ENCODE assay signal across 8 cellular contexts in the genomic region with DNA sequence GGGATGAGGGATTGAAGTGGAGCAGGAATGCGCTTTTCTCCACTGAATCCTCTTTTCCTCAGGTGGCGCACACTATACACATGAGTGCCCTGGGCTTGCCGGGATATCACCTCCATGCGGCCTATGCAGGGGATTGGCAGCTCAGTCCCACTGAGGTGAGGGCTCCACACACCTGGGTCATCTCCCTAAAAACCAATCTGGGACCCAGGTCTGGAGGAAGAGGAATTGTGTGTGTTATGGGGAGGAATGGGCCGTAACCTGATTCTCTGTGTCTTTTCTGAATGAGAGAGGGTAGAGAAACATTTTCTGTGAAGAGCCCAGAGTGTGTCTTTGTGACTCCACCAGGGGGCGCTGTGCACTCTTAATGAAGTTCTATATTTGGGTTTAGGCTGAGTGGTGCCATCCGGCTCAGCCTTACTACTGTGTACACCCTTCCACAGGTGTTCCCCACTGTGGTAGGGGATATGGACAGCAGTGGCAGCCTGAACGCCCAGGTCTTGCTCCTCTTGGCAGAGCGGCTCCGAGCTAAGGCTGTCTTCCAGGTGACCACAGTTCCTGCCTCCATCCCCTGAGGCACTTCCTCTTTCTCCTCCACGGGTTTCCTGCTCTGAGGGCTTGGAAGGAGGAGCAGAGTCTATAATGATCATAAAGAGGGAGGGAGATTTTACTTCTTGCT. TPM values are rescaled to one million over a fixed set of nuclear protein-coding genes. Genes with fewer than 3 reads are reported as not detected.
DNase-seq lines count a peak whose midpoint lies in the region; ATAC-seq and TF ChIP-seq lines count a peak whose summit lies in the region.

No MANE protein-coding gene starts in this region.

- peaks cover 31% of the 10 kb centered on the region for H3K4me1 Mint-ChIP-seq in activated T-cell treated with anti-CD3 and anti-CD28 coated beads, Interleukin-2, amount 50 U/mL, for 4 hours (ENCODE audit: low read depth)
- peaks cover 19 to 49% (median 39%) of the 10 kb centered on the region in 7 donors for H3K4me1 Mint-ChIP-seq in naive thymus-derived CD4-positive, alpha-beta T cell

- TF ChIP-seq CTCF in BJ (IDR thresholded peaks at IDR 0.05; ENCODE audit: insufficient read depth, low read depth, low read length) (peak; percentile 81), GM20000 (IDR thresholded peaks at IDR 0.05; ENCODE audit: extremely low read depth, missing control alignments) (peak; percentile 67), Panc1 (IDR thresholded peaks at IDR 0.05) (peak; percentile 88)

- peak; percentile 76 for ATAC-seq in Panc1
- ATAC-seq in activated T-cell treated with anti-CD3 and anti-CD28 coated beads, Interleukin-2, amount 50 U/mL, for 4 hours, result peak; percentile 46
- ATAC-seq in naive thymus-derived CD4-positive, alpha-beta T cell, result peak; percentile 60

- H3K27ac ChIP-seq in Karpas-422 (ENCODE audit: low read length), result peak overlapping the region; percentile 43
- peak overlapping the region; percentile 90 for H3K27ac ChIP-seq in Panc1 (ENCODE audit: low read length)
- peak overlapping the region; percentile 4 for H3K27ac ChIP-seq in naive thymus-derived CD4-positive, alpha-beta T cell (ENCODE audit: low read depth, low read length)

- no peaks in the 10 kb centered on the region for H3K9me2 ChIP-seq in Karpas-422 (replicated peaks; ENCODE audit: insufficient read depth, low read length)

- H3K27me3 ChIP-seq in BJ (ENCODE audit: control insufficient read depth, insufficient read depth, low read length), result no peaks in the 10 kb centered on the region
- H3K27me3 ChIP-seq in Karpas-422 (ENCODE audit: low read length), result no peaks in the 10 kb centered on the region
- no peaks in the 10 kb centered on the region for H3K27me3 ChIP-seq in Panc1 (ENCODE audit: control insufficient read depth, insufficient read depth, low read length)
- H3K27me3 ChIP-seq in naive thymus-derived CD4-positive, alpha-beta T cell (ENCODE audit: control insufficient read depth in 2 of 2, insufficient read depth in 2 of 2, low read length in 2 of 2), result no peaks in the 10 kb centered on the region

- no peaks in the 10 kb centered on the region for H3K9me3 Mint-ChIP-seq in activated T-cell treated with anti-CD3 and anti-CD28 coated beads, Interleukin-2, amount 50 U/mL, for 4 hours
- H3K9me3 Mint-ChIP-seq in naive thymus-derived CD4-positive, alpha-beta T cell, result no peaks in the 10 kb centered on the region

- no peaks in the 10 kb centered on the region for H3K9me3 ChIP-seq in Karpas-422 (ENCODE audit: low read length)
- no peaks in the 10 kb centered on the region for H3K9me3 ChIP-seq in Panc1 (ENCODE audit: control insufficient read depth, insufficient read depth, low read depth, low read length)
- H3K9me3 ChIP-seq in naive thymus-derived CD4-positive, alpha-beta T cell (ENCODE audit: control insufficient read depth in 2 of 3, low read length in 3 of 3), result no peaks in the 10 kb centered on the region

- 0 out of 2 replicates have a peak, but pooled peaks cover 4% of the 10 kb centered on the region for H3K79me2 ChIP-seq in Karpas-422 (ENCODE audit: low read length)

- no peak for DNase-seq in BJ (ENCODE audit: low read depth)
- DNase-seq in GM20000 (ENCODE audit: low spot score), result peak; percentile 78
- peak; percentile 95 for DNase-seq in Karpas-422
- DNase-seq in Panc1 (ENCODE audit: low read depth, low spot score), result peak; percentile 39
- peak; percentile 91 for DNase-seq in activated T-cell treated with anti-CD3 and anti-CD28 coated beads, Interleukin-2, amount 50 U/mL, for 4 hours
- peak; percentile 60 for DNase-seq in fibroblast of gingiva (ENCODE audit: low read depth)
- peak; percentile 76 to 89 (median 84) for DNase-seq in naive thymus-derived CD4-positive, alpha-beta T cell
- DNase-seq in stimulated activated CD8-positive, alpha-beta memory T cell treated with anti-CD3 and anti-CD28 coated beads, Interleukin-7, amount 100 ng/mL, for 24 hours (ENCODE audit: low read depth), result peak; percentile 88

- peak overlapping the region; percentile 53; the same call in 1 of the 2 replicates for H2AFZ ChIP-seq in Karpas-422 (ENCODE audit: low read length)

- BruUV-seq in Panc1 (replicated peaks; lab: Mats Ljungman, UMichigan), result TSS peak; percentile 64

- POLR2A ChIA-PET in BJ (lab: Charles Lee) (no interaction called here), Panc1 (lab: Charles Lee) (no interaction called here)
- POLR2A ChIA-PET in naive thymus-derived CD4-positive, alpha-beta T cell (lab: Charles Lee), result interaction anchor here (1.0 to 16.8 kb wide), 6 partner anchors 11 to 158 kb away, joined by 3 to 508 read pairs (median 13); a partner anchor contains a TSS

- peaks cover 6% of the 10 kb centered on the region for H3K36me3 ChIP-seq in BJ (ENCODE audit: control insufficient read depth, insufficient read depth, low read length)
- peaks cover 12% of the 10 kb centered on the region; the same call in 1 of the 2 replicates for H3K36me3 ChIP-seq in Karpas-422 (ENCODE audit: insufficient read depth, low read length)
- peaks cover 2% of the 10 kb centered on the region; the same call in 1 of the 2 replicates for H3K36me3 ChIP-seq in Panc1 (ENCODE audit: control insufficient read depth, insufficient read depth, low read length)
- H3K36me3 ChIP-seq in naive thymus-derived CD4-positive, alpha-beta T cell (ENCODE audit: control insufficient read depth in 2 of 3, insufficient read depth in 3 of 3, low read length in 3 of 3), result peaks cover 0 to 26% (median 0%) of the 10 kb centered on the region in 3 experiments

- H3K4me3 ChIP-seq in BJ (ENCODE audit: low read depth, low read length) (no peak overlapping the region), Karpas-422 (ENCODE audit: low read length) (peak overlapping the region; percentile 79), Panc1 (ENCODE audit: low read depth in 2 of 2, low read length in 2 of 2) (peak overlapping the region; percentile 82 to 86; a peak in 2 of 4 replicates)
- peak overlapping the region; percentile 49 for H3K4me3 ChIP-seq in naive thymus-derived CD4-positive, alpha-beta T cell (ENCODE audit: low read length)

- H4K20me1 ChIP-seq in Karpas-422 (ENCODE audit: insufficient read depth, low read depth, low read length), result no peaks in the 10 kb centered on the region

- peak overlapping the region; percentile 100 for H3K4me3 Mint-ChIP-seq in activated T-cell treated with anti-CD3 and anti-CD28 coated beads, Interleukin-2, amount 50 U/mL, for 4 hours
- peak overlapping the region; percentile 74 to 100 (median 98) for H3K4me3 Mint-ChIP-seq in naive thymus-derived CD4-positive, alpha-beta T cell

- H3K36me3 Mint-ChIP-seq in activated T-cell treated with anti-CD3 and anti-CD28 coated beads, Interleukin-2, amount 50 U/mL, for 4 hours (ENCODE audit: insufficient read depth), result peaks cover 7% of the 10 kb centered on the region
- H3K36me3 Mint-ChIP-seq in naive thymus-derived CD4-positive, alpha-beta T cell, result peaks cover 0 to 13% (median 3%) of the 10 kb centered on the region in 5 donors

- CTCF ChIA-PET in BJ (lab: Yijun Ruan, JAX), result interaction anchor here (0.6 to 10.0 kb wide), 32 partner anchors 8 to 210 kb away, joined by 3 to 159 read pairs (median 5); a partner anchor contains a TSS
- CTCF ChIA-PET in Panc1 (lab: Charles Lee), result interaction anchor here (0.5 to 2.5 kb wide), 5 partner anchors 11 to 156 kb away, joined by 4 to 30 read pairs (median 5); a partner anchor contains a TSS
- CTCF ChIA-PET in naive thymus-derived CD4-positive, alpha-beta T cell (lab: Charles Lee), result interaction anchor here (0.6 to 8.2 kb wide), 21 partner anchors 8 to 157 kb away, joined by 3 to 91 read pairs (median 5); a partner anchor contains a TSS

- peak overlapping the region; percentile 46 to 99 (median 81) for H3K27ac Mint-ChIP-seq in naive thymus-derived CD4-positive, alpha-beta T cell

- peak overlapping the region; percentile 87 for H3K4me2 ChIP-seq in Karpas-422 (ENCODE audit: low read depth, low read length, poor library complexity, severe bottlenecking)

- peak overlapping the region; percentile 73 for H3K9ac ChIP-seq in Karpas-422 (ENCODE audit: low read length)

- H3K27me3 Mint-ChIP-seq in activated T-cell treated with anti-CD3 and anti-CD28 coated beads, Interleukin-2, amount 50 U/mL, for 4 hours (ENCODE audit: low read depth), result peaks cover 1% of the 10 kb centered on the region
- H3K27me3 Mint-ChIP-seq in naive thymus-derived CD4-positive, alpha-beta T cell, result no peaks in the 10 kb centered on the region

- in situ Hi-C loops in Panc1 (cut with HindIII; ENCODE audit: low pct_unique_long_range_greater_than_20kb, low sequenced_read_pairs), result no loop called here

- peaks cover 20% of the 10 kb centered on the region for H3K4me1 ChIP-seq in Karpas-422 (ENCODE audit: low read length)
- H3K4me1 ChIP-seq in Panc1 (ENCODE audit: control insufficient read depth, insufficient read depth, low read length), result peaks cover 19% of the 10 kb centered on the region
- H3K4me1 ChIP-seq in naive thymus-derived CD4-positive, alpha-beta T cell (ENCODE audit: control insufficient read depth in 2 of 2, insufficient read depth in 2 of 2, low read length in 2 of 2), result peaks cover 8 to 24% of the 10 kb centered on the region in 2 donors

- intact Hi-C loops in Panc1 (cut with micrococcal nuclease; ENCODE audit: unreplicated experiment), result loop anchor here (5.0 kb wide), 2 partner anchors 65 to 145 kb away; no protein-coding TSS in a partner anchor
- intact Hi-C loops in naive thymus-derived CD4-positive, alpha-beta T cell (cut with micrococcal nuclease), result loop anchor here (1.0 to 10.0 kb wide), 9 partner anchors 64 to 963 kb away; a partner anchor contains a TSS

RNA-seq across cellular contexts. Expression of a gene that starts 1.5 kb away (rescaled TPM):
- polyA plus RNA-seq in BJ (2011; rRNA removed), result 9.6 and 13.1 TPM in 2 replicates
- 10.3 and 14.9 TPM in 2 replicates for polyA minus RNA-seq in BJ (2011; rRNA and poly(A)+ RNA removed)
- 9.5 and 12.6 TPM in 2 replicates for total RNA-seq in Karpas-422 (2014; rRNA removed; shearing (Covaris generic); ENCODE audit: low replicate concordance)
- 9.2 TPM for total RNA-seq in Panc1 (2021; ENCODE audit: unreplicated experiment)
- polyA plus RNA-seq in Panc1 (2012; ENCODE audit: insufficient read length), result 9.7 TPM
- 10 to 100 TPM; 23.8 to 29.8 (median 25.5) TPM for total RNA-seq in activated T-cell treated with anti-CD3 and anti-CD28 coated beads, Interleukin-2, amount 50 U/mL, for 4 hours
- 10 to 100 TPM in 4 of 5 experiments, 1 to 10 TPM in 1; 8.9 to 24.3 (median 11.8) TPM for total RNA-seq in naive thymus-derived CD4-positive, alpha-beta T cell
- 1 to 10 TPM; 6.0 to 6.4 TPM for polyA plus RNA-seq in naive thymus-derived CD4-positive, alpha-beta T cell

RNA-seq across cellular contexts. Expression of a gene that starts 3.9 kb away (rescaled TPM):
- polyA plus RNA-seq in BJ (2011; rRNA removed), result not detected in 2 replicates
- not detected in 2 replicates for polyA minus RNA-seq in BJ (2011; rRNA and poly(A)+ RNA removed)
- total RNA-seq in Karpas-422 (2014; rRNA removed; shearing (Covaris generic); ENCODE audit: low replicate concordance), result not detected in 2 replicates
- total RNA-seq in Panc1 (2021; ENCODE audit: unreplicated experiment), result 1.4 TPM
- not detected for polyA plus RNA-seq in Panc1 (2012; ENCODE audit: insufficient read length)
- 1 to 10 TPM; 1.1 to 2.0 (median 2.0) TPM for total RNA-seq in activated T-cell treated with anti-CD3 and anti-CD28 coated beads, Interleukin-2, amount 50 U/mL, for 4 hours
- total RNA-seq in naive thymus-derived CD4-positive, alpha-beta T cell, result not detected
- not detected for polyA plus RNA-seq in naive thymus-derived CD4-positive, alpha-beta T cell

RNA-seq across cellular contexts. Expression of a gene that starts 10.7 kb away (rescaled TPM):
- not detected in 2 replicates for polyA plus RNA-seq in BJ (2011; rRNA removed)
- polyA minus RNA-seq in BJ (2011; rRNA and poly(A)+ RNA removed), result not detected in 2 replicates
- not detected in 2 replicates for total RNA-seq in Karpas-422 (2014; rRNA removed; shearing (Covaris generic); ENCODE audit: low replicate concordance)
- not detected for total RNA-seq in Panc1 (2021; ENCODE audit: unreplicated experiment)
- not detected for polyA plus RNA-seq in Panc1 (2012; ENCODE audit: insufficient read length)
- under 1 TPM in 1 of 3 donors, not detected in 2; 0.46 TPM for total RNA-seq in activated T-cell treated with anti-CD3 and anti-CD28 coated beads, Interleukin-2, amount 50 U/mL, for 4 hours
- total RNA-seq in naive thymus-derived CD4-positive, alpha-beta T cell, result not detected
- not detected for polyA plus RNA-seq in naive thymus-derived CD4-positive, alpha-beta T cell

RNA-seq across cellular contexts. Expression of a gene that starts 12.2 kb away (rescaled TPM):
- polyA plus RNA-seq in BJ (2011; rRNA removed), result 0.38 and 0.47 TPM in 2 replicates
- 0.77 TPM in 1 of 2 replicates, not detected in the other for polyA minus RNA-seq in BJ (2011; rRNA and poly(A)+ RNA removed)
- not detected in 2 replicates for total RNA-seq in Karpas-422 (2014; rRNA removed; shearing (Covaris generic); ENCODE audit: low replicate concordance)
- 0.77 TPM for total RNA-seq in Panc1 (2021; ENCODE audit: unreplicated experiment)
- not detected for polyA plus RNA-seq in Panc1 (2012; ENCODE audit: insufficient read length)
- 1 to 10 TPM in 1 of 3 donors, under 1 TPM in 1, not detected in 1; 0.83 to 1.4 TPM for total RNA-seq in activated T-cell treated with anti-CD3 and anti-CD28 coated beads, Interleukin-2, amount 50 U/mL, for 4 hours
- total RNA-seq in naive thymus-derived CD4-positive, alpha-beta T cell, result 100 to 1,000 TPM in 1 of 5 experiments, 10 to 100 TPM in 3, 1 to 10 TPM in 1; 2.6 to 171 (median 14.5) TPM
- polyA plus RNA-seq in naive thymus-derived CD4-positive, alpha-beta T cell, result 1 to 10 TPM; 2.7 to 5.1 TPM

RNA-seq across cellular contexts. Expression of a gene that starts 25.2 kb away (rescaled TPM):
- 129 TPM in 2 replicates for polyA plus RNA-seq in BJ (2011; rRNA removed)
- polyA minus RNA-seq in BJ (2011; rRNA and poly(A)+ RNA removed), result 91.0 and 163 TPM in 2 replicates
- total RNA-seq in Karpas-422 (2014; rRNA removed; shearing (Covaris generic); ENCODE audit: low replicate concordance), result 134 and 167 TPM in 2 replicates
- total RNA-seq in Panc1 (2021; ENCODE audit: unreplicated experiment), result 94.9 TPM
- polyA plus RNA-seq in Panc1 (2012; ENCODE audit: insufficient read length), result 203 TPM
- total RNA-seq in activated T-cell treated with anti-CD3 and anti-CD28 coated beads, Interleukin-2, amount 50 U/mL, for 4 hours, result 10 to 100 TPM; 70.7 to 80.5 (median 73.2) TPM
- total RNA-seq in naive thymus-derived CD4-positive, alpha-beta T cell, result 100 to 1,000 TPM in 2 of 5 experiments, 10 to 100 TPM in 3; 64.1 to 131 (median 85.3) TPM
- 100 to 1,000 TPM in 1 of 2 donors, 10 to 100 TPM in 1; 94.6 to 102 TPM for polyA plus RNA-seq in naive thymus-derived CD4-positive, alpha-beta T cell

Comparison
In these comparisons a context has a peak if more than half of its experiments do, and no peak if none do; other contexts are left out.
1. H3K27ac ChIP-seq: peak in every context shown above with its lines; median percentile 90 in Panc1; 43 in Karpas-422; 4 in naive thymus-derived CD4-positive, alpha-beta T cell.